ENCODE assay signal across 25 cellular contexts in genomic region chr11:17129003-17129402, GRCh38. TPM values are rescaled to one million over a fixed set of nuclear protein-coding genes. Genes with fewer than 3 reads are reported as not detected.
DNase-seq lines count a peak whose midpoint lies in the region; ATAC-seq and TF ChIP-seq lines count a peak whose summit lies in the region.
"Had no signal": no experiment of that assay in that cellular context is flagged by ENCODE, and none has a peak within 500 bp of the region (broad histone marks: within the 10 kb centered on the region; RNA-seq: fewer than 3 reads in every experiment).

No MANE protein-coding gene starts in this region.

- H3K14ac ChIP-seq in mesenchymal stem cell (ENCODE audit: low read length in 2 of 2) = no peak overlapping the region

- no peak overlapping the region for H2BK120ac ChIP-seq in mesenchymal stem cell (ENCODE audit: low read depth, low read length)

- H3K4me3 ChIP-seq in PC-3 (ENCODE audit: low read length) = no peak overlapping the region
- H3K4me3 ChIP-seq in brain microvascular endothelial cell (ENCODE audit: low read depth, low read length) = no peak overlapping the region
- no peak overlapping the region for H3K4me3 ChIP-seq in mesenchymal stem cell (ENCODE audit: insufficient read depth in 1 of 2, low read depth in 1 of 2, low read length in 2 of 2)
- no peak overlapping the region for H3K4me3 ChIP-seq in A673 (ENCODE audit: low read depth, low read length, poor library complexity, severe bottlenecking)
- no peak overlapping the region for H3K4me3 ChIP-seq in MM.1S (ENCODE audit: low read length)
- H3K4me3 ChIP-seq: ascending aorta, pancreas, right atrium auricular region, SK-N-MC, tibial nerve had no signal

- intact Hi-C loops in PC-3 (cut with micrococcal nuclease) (no loop called here), A673 (cut with micrococcal nuclease; ENCODE audit: unreplicated experiment) (no loop called here)

- peak; percentile 4 for DNase-seq in DMS53 (lab: John Stamatoyannopoulos, UW)
- no peak for DNase-seq in DMS53 treated with DMSO at 0.1 percent for 48 hours (lab: John Stamatoyannopoulos, UW; ENCODE audit: unreplicated experiment)
- peak; percentile 85 for DNase-seq in PC-3
- DNase-seq in brain microvascular endothelial cell = peak; percentile 37
- DNase-seq in mesenchymal stem cell = peak; percentile 2
- DNase-seq in dedifferentiated amniotic fluid mesenchymal stem cell (ENCODE audit: extremely low spot score) = no peak
- DNase-seq in A673 (ENCODE audit: low spot score) = no peak
- no peak for DNase-seq in MM.1S
- DNase-seq: 8988T; activated CD8-positive, alpha-beta T cell treated with anti-CD3 and anti-CD28 coated beads, Interleukin-2, amount 10 ng/mL, durations not matched to agents 7 days and 5 days; activated naive CD8-positive, alpha-beta T cell treated with anti-CD3 and anti-CD28 coated beads, Interleukin-2, amount 10 ng/mL, durations not matched to agents 7 days and 5 days; CD8-positive, alpha-beta memory T cell; DMS153; effector CD8-positive, alpha-beta T cell; erythroblast; foreskin melanocyte; NCI-H1417; NCI-H2081 treated with DMSO at 0.1 percent for 48 hours; NCI-H748 treated with DMSO at 0.1 percent for 48 hours; pancreas; stimulated activated CD4-positive, alpha-beta T cell treated with anti-CD3 and anti-CD28 coated beads, Interleukin-2, amount 100 ng/mL, for 24 hours had no signal

- H3K4me2 ChIP-seq in PC-3 (ENCODE audit: low read length) = peak overlapping the region; percentile 54; the same call in 1 of the 2 replicates
- no peak overlapping the region for H3K4me2 ChIP-seq in mesenchymal stem cell (ENCODE audit: low read length, poor library complexity, severe bottlenecking)
- H3K4me2 ChIP-seq in MM.1S (ENCODE audit: low read depth, low read length) = no peak overlapping the region

- H3K9ac ChIP-seq in PC-3 (ENCODE audit: low read length) = no peak overlapping the region
- H3K9ac ChIP-seq in mesenchymal stem cell (ENCODE audit: low read length) = no peak overlapping the region
- H3K9ac ChIP-seq in MM.1S (ENCODE audit: low read length) = no peak overlapping the region

- no peak overlapping the region for H3K18ac ChIP-seq in mesenchymal stem cell (ENCODE audit: low read depth in 1 of 2, low read length in 2 of 2)

- TF ChIP-seq CTCF in PC-3 (conservative IDR thresholded peaks at IDR 0.05; ENCODE audit: low read depth, low read length) (no peak), brain microvascular endothelial cell (IDR thresholded peaks at IDR 0.05; ENCODE audit: low read depth, low read length, missing control alignments) (no peak), A673 (conservative IDR thresholded peaks at IDR 0.05; ENCODE audit: low read depth, low read length) (no peak), MM.1S (IDR thresholded peaks at IDR 0.05; ENCODE audit: low read length) (no peak)

- H3K36me3 ChIP-seq in PC-3 (ENCODE audit: low read depth, low read length) = peaks cover 10% of the 10 kb centered on the region; the same call in 1 of the 2 replicates
- peaks cover 8% of the 10 kb centered on the region for H3K36me3 ChIP-seq in brain microvascular endothelial cell (replicated peaks)
- peaks cover 9 to 48% of the 10 kb centered on the region in 2 experiments for H3K36me3 ChIP-seq in mesenchymal stem cell (ENCODE audit: control insufficient read depth in 1 of 2, insufficient read depth in 2 of 2, low read depth in 1 of 2, low read length in 2 of 2)
- H3K36me3 ChIP-seq in A673 (ENCODE audit: insufficient read depth, low read length, poor library complexity, severe bottlenecking) = peaks cover 3% of the 10 kb centered on the region
- H3K36me3 ChIP-seq in MM.1S (replicated peaks; ENCODE audit: insufficient read depth, low read length) = no peaks in the 10 kb centered on the region; the same call in 1 of the 2 replicates

- H2BK15ac ChIP-seq in mesenchymal stem cell (ENCODE audit: low read depth, poor library complexity, severe bottlenecking) = no peak overlapping the region

- H3K79me2 ChIP-seq in PC-3 (ENCODE audit: low read length) (no peaks in the 10 kb centered on the region), MM.1S (ENCODE audit: low read length) (no peaks in the 10 kb centered on the region)

- 76% methylated on average over 3 of the region's 3 CpGs for WGBS in mesenchymal stem cell

- CTCF ChIA-PET in PC-3 (lab: Charles Lee) (no interaction called here), A673 (lab: Charles Lee) (no interaction called here)

- in situ Hi-C loops in brain microvascular endothelial cell (cut with HindIII; ENCODE audit: low pct_ligation_motif_present, low sequenced_read_pairs) = no loop called here

- no peak overlapping the region for H3K4ac ChIP-seq in mesenchymal stem cell (ENCODE audit: low read depth in 1 of 2, low read length in 2 of 2)

- no peaks in the 10 kb centered on the region for H3K9me3 ChIP-seq in PC-3 (ENCODE audit: low read length)
- no peaks in the 10 kb centered on the region for H3K9me3 ChIP-seq in mesenchymal stem cell (ENCODE audit: control insufficient read depth, low read length)
- H3K9me3 ChIP-seq in A673 (ENCODE audit: low read depth, low read length, poor library complexity, severe bottlenecking) = no peaks in the 10 kb centered on the region
- H3K9me3 ChIP-seq in MM.1S (replicated peaks; ENCODE audit: insufficient read depth, low read length) = no peaks in the 10 kb centered on the region
- H3K9me3 ChIP-seq: ascending aorta, pancreas, right atrium auricular region, tibial nerve had no signal

- POLR2A ChIA-PET in PC-3 (lab: Charles Lee; ENCODE audit: unreplicated experiment) (no interaction called here), A673 (lab: Charles Lee; ENCODE audit: low non-redundant PET) (no interaction called here)

- H3K4me1 ChIP-seq in PC-3 (ENCODE audit: insufficient read depth, low read length) = peaks cover 13% of the 10 kb centered on the region
- no peaks in the 10 kb centered on the region for H3K4me1 ChIP-seq in mesenchymal stem cell (ENCODE audit: control insufficient read depth, insufficient read depth, low read depth, low read length)
- no peaks in the 10 kb centered on the region for H3K4me1 ChIP-seq in A673 (ENCODE audit: insufficient read depth, low read length, poor library complexity, severe bottlenecking)
- no peaks in the 10 kb centered on the region for H3K4me1 ChIP-seq in MM.1S (ENCODE audit: low read length)
- H3K4me1 ChIP-seq: ascending aorta, pancreas, right atrium auricular region, tibial nerve had no signal

- peak; percentile 98 for ATAC-seq in PC-3
- ATAC-seq: activated CD8-positive, alpha-beta T cell treated with anti-CD3 and anti-CD28 coated beads, Interleukin-2, amount 10 ng/mL, durations not matched to agents 7 days and 5 days; pancreas had no signal

- H3F3A ChIP-seq in PC-3 (ENCODE audit: low read length, unreplicated experiment) (no peaks in the 10 kb centered on the region), MM.1S (ENCODE audit: insufficient read depth, low read length) (peaks cover 3% of the 10 kb centered on the region; the same call in 1 of the 2 replicates)

- H3K27ac ChIP-seq in PC-3 (ENCODE audit: low read length) (no peak overlapping the region), brain microvascular endothelial cell (no peak overlapping the region), mesenchymal stem cell (ENCODE audit: low read length, poor library complexity, severe bottlenecking) (no peak overlapping the region), A673 (ENCODE audit: low read depth, low read length, poor library complexity, severe bottlenecking) (no peak overlapping the region), MM.1S (ENCODE audit: low read length) (no peak overlapping the region)
- H3K27ac ChIP-seq: ascending aorta, pancreas, right atrium auricular region, SK-N-MC, tibial nerve had no signal

- H2AFZ ChIP-seq in PC-3 (ENCODE audit: low read length) (no peak overlapping the region), mesenchymal stem cell (ENCODE audit: low read depth, low read length) (no peak overlapping the region), MM.1S (ENCODE audit: low read length) (no peak overlapping the region)

- no peak overlapping the region for H2BK12ac ChIP-seq in mesenchymal stem cell (ENCODE audit: low read length in 2 of 2)

- no peak overlapping the region for H4K8ac ChIP-seq in mesenchymal stem cell (ENCODE audit: low read length)

- no TSS peak for BruUV-seq in PC-3 (replicated peaks; lab: Mats Ljungman, UMichigan)
- no TSS peak for BruUV-seq in A673 (replicated peaks; lab: Mats Ljungman, UMichigan)

- H3K9me2 ChIP-seq in PC-3 (replicated peaks; ENCODE audit: low read length) (no peaks in the 10 kb centered on the region), MM.1S (replicated peaks; ENCODE audit: insufficient read depth, low read length) (no peaks in the 10 kb centered on the region)

- no peak overlapping the region for H3K23ac ChIP-seq in mesenchymal stem cell (ENCODE audit: low read length in 2 of 2)

- H3K79me1 ChIP-seq in mesenchymal stem cell (replicated peaks; ENCODE audit: low read length, poor library complexity, severe bottlenecking) = peaks cover 3% of the 10 kb centered on the region

- H3K27me3 ChIP-seq in PC-3 (ENCODE audit: low read length) (no peaks in the 10 kb centered on the region), brain microvascular endothelial cell (replicated peaks) (no peaks in the 10 kb centered on the region), mesenchymal stem cell (ENCODE audit: control insufficient read depth in 1 of 2, insufficient read depth in 1 of 2, low read length in 2 of 2) (no peaks in the 10 kb centered on the region), A673 (replicated peaks; ENCODE audit: insufficient read depth, low read depth, low read length, poor library complexity) (no peaks in the 10 kb centered on the region), MM.1S (replicated peaks; ENCODE audit: insufficient read depth, low read length) (no peaks in the 10 kb centered on the region)
- H3K27me3 ChIP-seq: ascending aorta, pancreas, right atrium auricular region, tibial nerve had no signal

- no peaks in the 10 kb centered on the region for H4K20me1 ChIP-seq in PC-3 (ENCODE audit: low read length)
- no peaks in the 10 kb centered on the region for H4K20me1 ChIP-seq in MM.1S (ENCODE audit: insufficient read depth, low read length)

- no peak overlapping the region for H2AK5ac ChIP-seq in mesenchymal stem cell (ENCODE audit: low read length, severe bottlenecking)

- H2BK5ac ChIP-seq in mesenchymal stem cell (ENCODE audit: low read depth, low read length, poor library complexity, severe bottlenecking) = no peak overlapping the region

- H4K91ac ChIP-seq in mesenchymal stem cell (ENCODE audit: low read length) = no peak overlapping the region

RNA-seq across cellular contexts. Expression of gene RPS13, which starts 51.5 kb away (rescaled TPM):
- total RNA-seq in PC-3 (2014; rRNA removed) (676 and 892 TPM in 2 replicates), A673 (2021) (704 and 746 TPM in 2 replicates)
- 1,828 TPM for polyA plus RNA-seq in mesenchymal stem cell (2013, experiment 1 of 2)
- 1,851 TPM for polyA plus RNA-seq in mesenchymal stem cell (2013, experiment 2 of 2)

Comparison
In these comparisons a context has a peak if more than half of its experiments do, and no peak if none do; other contexts are left out.
1. DNase-seq: peak in DMS53 (single experiment), PC-3 (single experiment), brain microvascular endothelial cell (single experiment) and mesenchymal stem cell (single experiment); none in DMS53 treated with DMSO at 0.1 percent for 48 hours (single experiment), dedifferentiated amniotic fluid mesenchymal stem cell (single experiment), A673 (single experiment) and MM.1S (single experiment).